8 cellular contexts compared by ENCODE assay signal in genomic region chr17:44708401-44709263, GRCh38.
DNase-seq lines count a peak whose midpoint lies in the region; ATAC-seq lines count a peak whose summit lies in the region.

A gene with protein sequence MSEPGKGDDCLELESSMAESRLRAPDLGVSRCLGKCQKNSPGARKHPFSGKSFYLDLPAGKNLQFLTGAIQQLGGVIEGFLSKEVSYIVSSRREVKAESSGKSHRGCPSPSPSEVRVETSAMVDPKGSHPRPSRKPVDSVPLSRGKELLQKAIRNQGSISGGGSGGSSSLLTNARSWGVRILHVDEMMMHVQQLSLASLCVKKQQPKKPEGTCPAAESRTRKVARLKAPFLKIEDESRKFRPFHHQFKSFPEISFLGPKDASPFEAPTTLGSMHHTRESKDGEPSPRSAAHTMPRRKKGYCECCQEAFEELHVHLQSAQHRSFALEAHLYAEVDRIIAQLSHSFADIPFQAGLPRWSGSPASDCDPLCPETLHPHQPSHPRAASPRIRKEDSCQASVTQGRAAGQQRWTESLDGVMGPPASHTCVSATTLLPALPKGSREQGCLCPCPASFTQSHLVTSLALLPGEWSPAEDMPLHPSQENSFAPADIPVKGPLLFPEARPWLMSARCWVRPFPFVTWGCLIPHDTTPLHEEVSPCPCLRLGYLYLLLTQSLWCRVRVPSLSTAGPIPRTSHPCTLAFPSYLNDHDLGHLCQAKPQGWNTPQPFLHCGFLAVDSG (plus strand): TSS chr17:44708665. CDS start chr17:44708821, 156 bp downstream.

- DNase-seq in DMS153 (lab: John Stamatoyannopoulos, UW) (peak; percentile 74), NCI-H345 treated with DMSO at 0.1 percent for 48 hours (lab: John Stamatoyannopoulos, UW; ENCODE audit: unreplicated experiment) (peak; percentile 60), islet precursor cell (peak; percentile 92)
- peak; percentile 54 to 64 (median 60) for DNase-seq in activated CD4-positive, CD25-positive, alpha-beta regulatory T cell (lab: John Stamatoyannopoulos, UW)
- peak; percentile 85 for DNase-seq in central memory CD4-positive, alpha-beta T cell
- DNase-seq in stimulated activated CD4-positive, alpha-beta T cell treated with anti-CD3 and anti-CD28 coated beads, Interleukin-12 subunit alpha, Interleukin-12 subunit beta, amount 100 ng/mL, for 24 hours (ENCODE audit: low read depth in 2 of 2), result peak; percentile 67 to 78

- ATAC-seq in HG02763 (IDR thresholded peaks at IDR 0.05; ENCODE audit: unreplicated experiment), result peak; percentile 56
- ATAC-seq in GM19351 (IDR thresholded peaks at IDR 0.05; ENCODE audit: unreplicated experiment), result no peak
